Comparison of ENCODE assay signal across 20 cellular contexts in genomic region chr9:96057155-96057554, GRCh38.
DNase-seq lines count a peak whose midpoint lies in the region; ATAC-seq lines count a peak whose summit lies in the region.
"Had no signal": no experiment of that assay in that cellular context is flagged by ENCODE, and none has a peak within 500 bp of the region (broad histone marks: within the 10 kb centered on the region; RNA-seq: fewer than 3 reads in every experiment).

No MANE protein-coding gene starts in this region.

- H3K36me3 Mint-ChIP-seq in activated naive CD8-positive, alpha-beta T cell treated with anti-CD3 and anti-CD28 coated beads, Interleukin-2, amount 10 ng/mL, durations not matched to agents 7 days and 5 days = no peaks in the 10 kb centered on the region
- H3K36me3 Mint-ChIP-seq in activated naive CD8-positive, alpha-beta T cell treated with anti-CD3 and anti-CD28 coated beads for 36 hours = peaks cover 6% of the 10 kb centered on the region
- H3K36me3 Mint-ChIP-seq in stimulated activated naive B cell treated with anti-CD40 and anti-IgM and Interleukin-4, amounts not matched to agents 10 μg/mL and 1 μg/mL and 100 μg/mL, for 72 hours = no peaks in the 10 kb centered on the region

- H3K27ac Mint-ChIP-seq in activated naive CD8-positive, alpha-beta T cell treated with anti-CD3 and anti-CD28 coated beads, Interleukin-2, amount 10 ng/mL, durations not matched to agents 7 days and 5 days = no peak overlapping the region
- H3K27ac Mint-ChIP-seq in activated naive CD8-positive, alpha-beta T cell treated with anti-CD3 and anti-CD28 coated beads for 36 hours = no peak overlapping the region
- H3K27ac Mint-ChIP-seq in stimulated activated naive CD8-positive, alpha-beta T cell treated with anti-CD3 and anti-CD28 coated beads, Interleukin-15, amount 100 ng/mL, for 72 hours = no peak overlapping the region
- no peak overlapping the region for H3K27ac Mint-ChIP-seq in stimulated activated naive B cell treated with anti-CD40 and anti-IgM and Interleukin-4, amounts not matched to agents 10 μg/mL and 1 μg/mL and 100 μg/mL, for 72 hours

- DNase-seq in activated naive CD8-positive, alpha-beta T cell treated with anti-CD3 and anti-CD28 coated beads, Interleukin-2, amount 10 ng/mL, durations not matched to agents 7 days and 5 days = no peak
- no peak for DNase-seq in activated naive CD8-positive, alpha-beta T cell treated with anti-CD3 and anti-CD28 coated beads for 36 hours
- DNase-seq in RPMI7951 (ENCODE audit: low read depth) (peak; percentile 39), foreskin melanocyte (peak; percentile 87)
- peak in 1 of 2 donors; percentile 21 for DNase-seq in stimulated activated naive CD8-positive, alpha-beta T cell treated with anti-CD3 and anti-CD28 coated beads, Interleukin-15, amount 100 ng/mL, for 72 hours
- DNase-seq in stimulated activated naive B cell treated with anti-CD40 and anti-IgM and Interleukin-4, amounts not matched to agents 10 μg/mL and 1 μg/mL and 100 μg/mL, for 72 hours = no peak
- DNase-seq: activated gamma-delta T cell treated with Interleukin-2 at 50 U/mL for 16 hours; aorta; cerebellar nuclear complex; DND-41; effector CD4-positive, alpha-beta T cell; KG1; midbrain; NCI-H1092 treated with DMSO at 0.1 percent for 48 hours; NCI-H2081; NCI-H510A treated with DMSO at 0.1 percent for 48 hours; SHP77; spleen had no signal

- POLR2A ChIA-PET in activated naive CD8-positive, alpha-beta T cell treated with anti-CD3 and anti-CD28 coated beads, Interleukin-2, amount 10 ng/mL, durations not matched to agents 7 days and 5 days (lab: Charles Lee) = no interaction called here

- H3K4me3 Mint-ChIP-seq in activated naive CD8-positive, alpha-beta T cell treated with anti-CD3 and anti-CD28 coated beads, Interleukin-2, amount 10 ng/mL, durations not matched to agents 7 days and 5 days = no peak overlapping the region
- H3K4me3 Mint-ChIP-seq in activated naive CD8-positive, alpha-beta T cell treated with anti-CD3 and anti-CD28 coated beads for 36 hours = no peak overlapping the region
- H3K4me3 Mint-ChIP-seq in stimulated activated naive CD8-positive, alpha-beta T cell treated with anti-CD3 and anti-CD28 coated beads, Interleukin-15, amount 100 ng/mL, for 72 hours = no peak overlapping the region
- no peak overlapping the region for H3K4me3 Mint-ChIP-seq in stimulated activated naive B cell treated with anti-CD40 and anti-IgM and Interleukin-4, amounts not matched to agents 10 μg/mL and 1 μg/mL and 100 μg/mL, for 72 hours

- peaks cover 3% of the 10 kb centered on the region for H3K27me3 Mint-ChIP-seq in activated naive CD8-positive, alpha-beta T cell treated with anti-CD3 and anti-CD28 coated beads, Interleukin-2, amount 10 ng/mL, durations not matched to agents 7 days and 5 days
- no peaks in the 10 kb centered on the region for H3K27me3 Mint-ChIP-seq in activated naive CD8-positive, alpha-beta T cell treated with anti-CD3 and anti-CD28 coated beads for 36 hours
- H3K27me3 Mint-ChIP-seq in stimulated activated naive CD8-positive, alpha-beta T cell treated with anti-CD3 and anti-CD28 coated beads, Interleukin-15, amount 100 ng/mL, for 72 hours = peaks cover 6% of the 10 kb centered on the region
- H3K27me3 Mint-ChIP-seq in stimulated activated naive B cell treated with anti-CD40 and anti-IgM and Interleukin-4, amounts not matched to agents 10 μg/mL and 1 μg/mL and 100 μg/mL, for 72 hours = peaks cover 10 to 51% of the 10 kb centered on the region in 2 donors

- ATAC-seq in activated naive CD8-positive, alpha-beta T cell treated with anti-CD3 and anti-CD28 coated beads, Interleukin-2, amount 10 ng/mL, durations not matched to agents 7 days and 5 days (ENCODE audit: low read depth) = peak; percentile 54
- peak; percentile 76 for ATAC-seq in stimulated activated naive CD8-positive, alpha-beta T cell treated with anti-CD3 and anti-CD28 coated beads, Interleukin-15, amount 100 ng/mL, for 72 hours
- ATAC-seq in HG02571 (IDR thresholded peaks at IDR 0.05; ENCODE audit: unreplicated experiment) = no peak
- no peak for ATAC-seq in stimulated activated naive B cell treated with anti-CD40 and anti-IgM and Interleukin-4, amounts not matched to agents 10 μg/mL and 1 μg/mL and 100 μg/mL, for 72 hours (replicated peaks)
- ATAC-seq: left lobe of liver had no signal

- H3K4me1 Mint-ChIP-seq in activated naive CD8-positive, alpha-beta T cell treated with anti-CD3 and anti-CD28 coated beads, Interleukin-2, amount 10 ng/mL, durations not matched to agents 7 days and 5 days = peaks cover 4% of the 10 kb centered on the region
- H3K4me1 Mint-ChIP-seq in activated naive CD8-positive, alpha-beta T cell treated with anti-CD3 and anti-CD28 coated beads for 36 hours = peaks cover 27% of the 10 kb centered on the region
- H3K4me1 Mint-ChIP-seq in stimulated activated naive CD8-positive, alpha-beta T cell treated with anti-CD3 and anti-CD28 coated beads, Interleukin-15, amount 100 ng/mL, for 72 hours = peaks cover 47% of the 10 kb centered on the region
- H3K4me1 Mint-ChIP-seq in stimulated activated naive B cell treated with anti-CD40 and anti-IgM and Interleukin-4, amounts not matched to agents 10 μg/mL and 1 μg/mL and 100 μg/mL, for 72 hours = no peaks in the 10 kb centered on the region

- peaks cover 7% of the 10 kb centered on the region for H3K9me3 Mint-ChIP-seq in activated naive CD8-positive, alpha-beta T cell treated with anti-CD3 and anti-CD28 coated beads, Interleukin-2, amount 10 ng/mL, durations not matched to agents 7 days and 5 days
- H3K9me3 Mint-ChIP-seq in activated naive CD8-positive, alpha-beta T cell treated with anti-CD3 and anti-CD28 coated beads for 36 hours = peaks cover 12% of the 10 kb centered on the region
- H3K9me3 Mint-ChIP-seq in stimulated activated naive CD8-positive, alpha-beta T cell treated with anti-CD3 and anti-CD28 coated beads, Interleukin-15, amount 100 ng/mL, for 72 hours = peaks cover 16 to 27% of the 10 kb centered on the region in 2 donors
- H3K9me3 Mint-ChIP-seq in stimulated activated naive B cell treated with anti-CD40 and anti-IgM and Interleukin-4, amounts not matched to agents 10 μg/mL and 1 μg/mL and 100 μg/mL, for 72 hours = peaks cover 7 to 10% of the 10 kb centered on the region in 2 donors

Comparison
In these comparisons a context has a peak if more than half of its experiments do, and no peak if none do; other contexts are left out.
1. ATAC-seq: peak in activated naive CD8-positive, alpha-beta T cell treated with anti-CD3 and anti-CD28 coated beads, Interleukin-2, amount 10 ng/mL, durations not matched to agents 7 days and 5 days (single experiment) and stimulated activated naive CD8-positive, alpha-beta T cell treated with anti-CD3 and anti-CD28 coated beads, Interleukin-15, amount 100 ng/mL, for 72 hours (single experiment); none in HG02571 (single experiment) and stimulated activated naive B cell treated with anti-CD40 and anti-IgM and Interleukin-4, amounts not matched to agents 10 μg/mL and 1 μg/mL and 100 μg/mL, for 72 hours (0 of 2).
2. DNase-seq: peak in RPMI7951 (single experiment) and foreskin melanocyte (single experiment); none in activated naive CD8-positive, alpha-beta T cell treated with anti-CD3 and anti-CD28 coated beads, Interleukin-2, amount 10 ng/mL, durations not matched to agents 7 days and 5 days (single experiment), activated naive CD8-positive, alpha-beta T cell treated with anti-CD3 and anti-CD28 coated beads for 36 hours (single experiment) and stimulated activated naive B cell treated with anti-CD40 and anti-IgM and Interleukin-4, amounts not matched to agents 10 μg/mL and 1 μg/mL and 100 μg/mL, for 72 hours (single experiment).